ENCODE assay signal across 1 cellular context in genomic region chr17:60729854-60730253, GRCh38.
TF ChIP-seq lines count a peak whose summit lies in the region.

No MANE protein-coding gene starts in this region.

TF ChIP-seq in SK-N-SH, 30 proteins besides CTCF, POLR2A, EP300 and RAD21 (continued from another document):
- TF ChIP-seq, protein P1, sequence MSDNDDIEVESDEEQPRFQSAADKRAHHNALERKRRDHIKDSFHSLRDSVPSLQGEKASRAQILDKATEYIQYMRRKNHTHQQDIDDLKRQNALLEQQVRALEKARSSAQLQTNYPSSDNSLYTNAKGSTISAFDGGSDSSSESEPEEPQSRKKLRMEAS (IDR thresholded peaks at IDR 0.05; ENCODE audit: low read depth) = no peak
- TF ChIP-seq GATA2 (CRISPR knock-in tag; IDR thresholded peaks at IDR 0.05) = no peak
- no peak for TF ChIP-seq CHD2 (IDR thresholded peaks at IDR 0.05; ENCODE audit: low read length, partially characterized antibody)
- no peak for TF ChIP-seq TAF1 (IDR thresholded peaks at IDR 0.05; ENCODE audit: borderline replicate concordance, low read depth, low read length)
- TF ChIP-seq, protein P2, sequence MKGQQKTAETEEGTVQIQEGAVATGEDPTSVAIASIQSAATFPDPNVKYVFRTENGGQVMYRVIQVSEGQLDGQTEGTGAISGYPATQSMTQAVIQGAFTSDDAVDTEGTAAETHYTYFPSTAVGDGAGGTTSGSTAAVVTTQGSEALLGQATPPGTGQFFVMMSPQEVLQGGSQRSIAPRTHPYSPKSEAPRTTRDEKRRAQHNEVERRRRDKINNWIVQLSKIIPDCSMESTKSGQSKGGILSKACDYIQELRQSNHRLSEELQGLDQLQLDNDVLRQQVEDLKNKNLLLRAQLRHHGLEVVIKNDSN (IDR thresholded peaks at IDR 0.05; ENCODE audit: borderline replicate concordance, low read depth) = no peak
- TF ChIP-seq SMC3 (IDR thresholded peaks at IDR 0.05; ENCODE audit: low read depth, low read length) = no peak
- no peak for TF ChIP-seq GABPA (IDR thresholded peaks at IDR 0.05; ENCODE audit: low read depth)
